Comparison of ENCODE assay signal across 19 cellular contexts in genomic region chr4:112649055-112649408, GRCh38.
A peak's percentile ranks its signal among the peaks of the same experiment; 100 is the strongest.
DNase-seq lines count a peak whose midpoint lies in the region; ATAC-seq and TF ChIP-seq lines count a peak whose summit lies in the region.
"Had no signal": no experiment of that assay in that cellular context is flagged by ENCODE, and none has a peak within 500 bp of the region (broad histone marks: within the 10 kb centered on the region; RNA-seq: fewer than 3 reads in every experiment).

No MANE protein-coding gene starts in this region.

- H3K4me3 ChIP-seq in ACC112 (ENCODE audit: low read depth, low read length) (no peak overlapping the region), HUES48 (ENCODE audit: low read depth, low read length) (peak overlapping the region; percentile 77), astrocyte of the spinal cord (ENCODE audit: low read depth, low read length) (no peak overlapping the region), iPS-20b (ENCODE audit: low read length) (peak overlapping the region; percentile 93)
- H3K4me3 ChIP-seq: MG63 had no signal

- H3K9ac ChIP-seq in HUES48 (ENCODE audit: low read depth, low read length) (peak overlapping the region; percentile 72), iPS-20b (ENCODE audit: low read depth, low read length) (peak overlapping the region; percentile 81)
- H3K9ac ChIP-seq: SK-N-SH had no signal

- peaks cover 17% of the 10 kb centered on the region for H3K36me3 ChIP-seq in ACC112 (ENCODE audit: insufficient read depth, low read length)
- peaks cover 32% of the 10 kb centered on the region for H3K36me3 ChIP-seq in HUES48 (ENCODE audit: control insufficient read depth, insufficient read depth, low read length)
- H3K36me3 ChIP-seq in iPS-20b (ENCODE audit: insufficient read depth, low read depth, low read length), result peaks cover 32% of the 10 kb centered on the region

- TF ChIP-seq CTCF in astrocyte of the spinal cord (IDR thresholded peaks at IDR 0.05; ENCODE audit: low read depth, low read length), result no peak

- H3K9me3 ChIP-seq in HUES48 (ENCODE audit: control insufficient read depth, insufficient read depth, low read length) (0 out of 2 replicates have a peak, but pooled peaks cover 2% of the 10 kb centered on the region), iPS-20b (ENCODE audit: insufficient read depth, low read depth, low read length) (no peaks in the 10 kb centered on the region)
- H3K9me3 ChIP-seq: MG63, SK-N-SH had no signal

- peak; percentile 9 for DNase-seq in astrocyte of the spinal cord (ENCODE audit: low read depth, low spot score)
- DNase-seq in NCI-H2029 (lab: John Stamatoyannopoulos, UW), result no peak
- DNase-seq: CD4-positive, alpha-beta T cell; Kasumi-1; MG63; NCI-H1048; NCI-H1436 treated with DMSO at 0.1 percent for 48 hours; NCI-H2081; NCI-H2171 treated with DMSO at 0.1 percent for 48 hours; NCI-H446; NCI-H69; SHP77; SK-N-SH had no signal

- H3K27ac ChIP-seq in ACC112 (ENCODE audit: low read depth, low read length) (peak overlapping the region; percentile 27; the same call in 1 of the 2 replicates), HUES48 (ENCODE audit: low read depth, low read length) (peak overlapping the region; percentile 99), iPS-20b (ENCODE audit: low read length) (peak overlapping the region; percentile 40)
- H3K27ac ChIP-seq: HL-60 had no signal

- ATAC-seq in HG03045 (IDR thresholded peaks at IDR 0.05; ENCODE audit: unreplicated experiment) (no peak), GM18498 (IDR thresholded peaks at IDR 0.05; ENCODE audit: unreplicated experiment) (no peak)

- H3K27me3 ChIP-seq in ACC112 (ENCODE audit: insufficient read depth, low read length), result no peaks in the 10 kb centered on the region
- H3K27me3 ChIP-seq in HUES48 (ENCODE audit: control insufficient read depth, insufficient read depth, low read length), result no peaks in the 10 kb centered on the region
- H3K27me3 ChIP-seq in iPS-20b (ENCODE audit: insufficient read depth, low read length), result no peaks in the 10 kb centered on the region
- H3K27me3 ChIP-seq: MG63 had no signal

- H3K4me1 ChIP-seq in ACC112 (ENCODE audit: control insufficient read depth, insufficient read depth, low read length, unreplicated experiment) (peaks cover 4% of the 10 kb centered on the region), HUES48 (ENCODE audit: control insufficient read depth, insufficient read depth, low read length) (peaks cover 42% of the 10 kb centered on the region), iPS-20b (ENCODE audit: insufficient read depth, low read length) (peaks cover 30% of the 10 kb centered on the region; the same call in 1 of the 2 replicates)

- in situ Hi-C loops in astrocyte of the spinal cord (cut with HindIII; ENCODE audit: low sequenced_read_pairs), result no loop called here

- H2AFZ ChIP-seq in ACC112 (ENCODE audit: low read length, unreplicated experiment), result no peak overlapping the region

- H3K79me2 ChIP-seq in ACC112 (ENCODE audit: control insufficient read depth, insufficient read depth, low read length, unreplicated experiment), result no peaks in the 10 kb centered on the region

Comparison
In these comparisons a context has a peak if more than half of its experiments do, and no peak if none do; other contexts are left out.
1. H3K27ac ChIP-seq: peak in every context shown above with its lines; median percentile 99 in HUES48; 40 in iPS-20b; 27 in ACC112.
2. H3K4me3 ChIP-seq: peak in HUES48 (single experiment) and iPS-20b (single experiment); none in ACC112 (single experiment) and astrocyte of the spinal cord (single experiment).